ENCODE assay signal across 14 cellular contexts in genomic region chr9:90881648-90882047, GRCh38.
DNase-seq lines count a peak whose midpoint lies in the region; ATAC-seq and TF ChIP-seq lines count a peak whose summit lies in the region.
"Had no signal": no experiment of that assay in that cellular context is flagged by ENCODE, and none has a peak within 500 bp of the region (broad histone marks: within the 10 kb centered on the region; RNA-seq: fewer than 3 reads in every experiment).

No MANE protein-coding gene starts in this region.

- no peak for TF ChIP-seq CTCF in vagina (IDR thresholded peaks at IDR 0.05)

- no peaks in the 10 kb centered on the region for H3K36me3 ChIP-seq in vagina
- H3K36me3 ChIP-seq in trophoblast cell (ENCODE audit: control insufficient read depth in 1 of 2, insufficient read depth in 2 of 2, low read length in 2 of 2) = no peaks in the 10 kb centered on the region

- no peak overlapping the region for H4K8ac ChIP-seq in trophoblast cell (ENCODE audit: low read depth, low read length)

- H3K4me2 ChIP-seq in trophoblast cell (ENCODE audit: low read length) = no peak overlapping the region

- ATAC-seq in GM21786 (IDR thresholded peaks at IDR 0.05; ENCODE audit: unreplicated experiment) (peak; percentile 57), HG03460 (IDR thresholded peaks at IDR 0.05; ENCODE audit: unreplicated experiment) (peak; percentile 71), GM19328 (IDR thresholded peaks at IDR 0.05; ENCODE audit: unreplicated experiment) (no peak), HG02938 (IDR thresholded peaks at IDR 0.05; ENCODE audit: unreplicated experiment) (no peak)

- H2AK5ac ChIP-seq in trophoblast cell (ENCODE audit: low read length) = no peak overlapping the region

- no peak for TF ChIP-seq POLR2A in vagina (IDR thresholded peaks at IDR 0.05)

- H3K27ac ChIP-seq in vagina = no peak overlapping the region
- no peak overlapping the region for H3K27ac ChIP-seq in trophoblast cell (ENCODE audit: low read depth, low read length)
- H3K27ac ChIP-seq: 22Rv1 had no signal

- DNase-seq in NCI-H345 (lab: John Stamatoyannopoulos, UW) = peak; percentile 3
- DNase-seq in NCI-H345 treated with DMSO at 0.1 percent for 48 hours (lab: John Stamatoyannopoulos, UW; ENCODE audit: unreplicated experiment) = no peak
- DNase-seq in vagina (ENCODE audit: extremely low spot score in 2 of 2) = peak; percentile 20 to 43
- no peak for DNase-seq in trophoblast cell
- DNase-seq: activated CD4-positive, alpha-beta T cell treated with anti-CD3 and anti-CD28 coated beads for 1 hour; activated effector memory CD4-positive, alpha-beta T cell treated with anti-CD3 and anti-CD28 coated beads, Interleukin-2, amount 50 U/mL, for 16 hours; GOT3; NCI-H2227 treated with DMSO at 0.1 percent for 48 hours had no signal

- no peak overlapping the region for H3K4ac ChIP-seq in trophoblast cell (ENCODE audit: low read depth, low read length)

- H2BK12ac ChIP-seq in trophoblast cell (ENCODE audit: low read length) = no peak overlapping the region

- H3K4me1 ChIP-seq in vagina = no peaks in the 10 kb centered on the region
- peaks cover 3 to 6% of the 10 kb centered on the region in 2 experiments for H3K4me1 ChIP-seq in trophoblast cell (ENCODE audit: control insufficient read depth in 1 of 2, insufficient read depth in 2 of 2, low read length in 2 of 2)

- no peak overlapping the region for H3K9ac ChIP-seq in trophoblast cell (ENCODE audit: low read length)

- no peak overlapping the region for H4K91ac ChIP-seq in trophoblast cell (ENCODE audit: low read depth, low read length)

- WGBS in trophoblast cell (ENCODE audit: extremely low coverage, insufficient coverage, insufficient read length) = no CpG with 5 or more reads among the region's 9 CpGs

- intact Hi-C loops in vagina (cut with DNase I) = no loop called here

- H3K79me1 ChIP-seq in trophoblast cell (ENCODE audit: low read length) = no peaks in the 10 kb centered on the region

- H3K23ac ChIP-seq in trophoblast cell (ENCODE audit: low read length) = no peak overlapping the region

- H4K12ac ChIP-seq in trophoblast cell (ENCODE audit: low read depth, low read length) = no peak overlapping the region

- H2AFZ ChIP-seq in trophoblast cell (ENCODE audit: insufficient read depth, low read length, poor library complexity) = no peak overlapping the region

- H3K27me3 ChIP-seq in vagina (no peaks in the 10 kb centered on the region), trophoblast cell (ENCODE audit: insufficient read depth, low read length) (no peaks in the 10 kb centered on the region)

- H2BK120ac ChIP-seq in trophoblast cell (ENCODE audit: insufficient read depth, low read length, poor library complexity) = no peak overlapping the region

- H3K18ac ChIP-seq in trophoblast cell (ENCODE audit: low read length) = no peak overlapping the region

- no peak overlapping the region for H2BK5ac ChIP-seq in trophoblast cell (ENCODE audit: low read depth, low read length, poor library complexity)

- H3K4me3 ChIP-seq in vagina = no peak overlapping the region
- no peak overlapping the region for H3K4me3 ChIP-seq in trophoblast cell (ENCODE audit: low read depth, low read length)
- H3K4me3 ChIP-seq: lung had no signal

- H3K14ac ChIP-seq in trophoblast cell (ENCODE audit: low read length) = no peak overlapping the region

- no peaks in the 10 kb centered on the region for H3K79me2 ChIP-seq in trophoblast cell (ENCODE audit: control insufficient read depth, insufficient read depth, low read length, poor library complexity)

- H3K9me3 ChIP-seq in vagina (no peaks in the 10 kb centered on the region), trophoblast cell (ENCODE audit: insufficient read depth, low read depth, low read length) (peaks cover 9% of the 10 kb centered on the region)

Comparison
In these comparisons a context has a peak if more than half of its experiments do, and no peak if none do; other contexts are left out.
1. DNase-seq: peak in NCI-H345 (single experiment) and vagina (2 of 2); none in NCI-H345 treated with DMSO at 0.1 percent for 48 hours (single experiment) and trophoblast cell (0 of 2).
2. ATAC-seq: peak in GM21786 (single experiment) and HG03460 (single experiment); none in GM19328 (single experiment) and HG02938 (single experiment).